Comparison of ENCODE assay signal across 15 cellular contexts in the genomic region with DNA sequence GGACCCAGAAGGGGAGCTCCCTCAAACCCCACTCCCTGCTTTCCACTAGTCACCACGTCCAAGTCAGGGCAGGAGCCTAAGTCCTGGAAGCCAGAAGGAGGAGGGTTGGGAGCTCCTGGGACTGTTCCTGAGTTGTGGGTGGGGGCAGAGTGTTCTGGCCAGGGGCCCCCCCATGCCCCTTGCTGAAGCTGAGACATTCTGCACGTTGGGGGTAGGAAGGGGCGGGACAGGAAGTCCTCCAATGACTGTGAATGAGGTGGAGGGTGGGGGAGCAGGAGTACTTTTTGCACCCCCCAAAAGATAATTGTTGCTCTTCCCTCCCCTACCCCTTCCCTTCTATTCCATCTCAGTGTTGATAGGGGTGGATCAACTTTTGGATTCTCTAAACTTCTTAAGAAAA. TPM values are rescaled to one million over a fixed set of nuclear protein-coding genes. Genes with fewer than 3 reads are reported as not detected.
DNase-seq lines count a peak whose midpoint lies in the region; ATAC-seq and TF ChIP-seq lines count a peak whose summit lies in the region.
"Had no signal": no experiment of that assay in that cellular context is flagged by ENCODE, and none has a peak within 500 bp of the region (broad histone marks: within the 10 kb centered on the region; RNA-seq: fewer than 3 reads in every experiment).

No MANE protein-coding gene starts in this region.

- H3K9me3 ChIP-seq in BLaER1 treated with 17β-estradiol and CSF1 and Interleukin-3, amounts not matched to agents 10 nM and 100 nM (replicated peaks in 1 of 11) = no peaks in the 10 kb centered on the region
- H3K9me3 ChIP-seq in HEK293 (ENCODE audit: control insufficient read depth, insufficient read depth, low read depth, low read length) = no peaks in the 10 kb centered on the region
- H3K9me3 ChIP-seq: tibial artery had no signal

- peaks cover 37 to 42% (median 39%) of the 10 kb centered on the region in 11 experiments for H3K27me3 ChIP-seq in BLaER1 treated with 17β-estradiol and CSF1 and Interleukin-3, amounts not matched to agents 10 nM and 100 nM

- H3K4me3 Mint-ChIP-seq in activated T-helper 2 cell treated with anti-CD3 and anti-CD28 coated beads, Interferon-gamma antibody, Interleukin-2, Interleukin-4, amounts not matched to agents 10 μg/mL and 5 μg/mL and 100 μg/mL, durations not matched to agents 14 hours and 24 hours and 36 hours (ENCODE audit: low read depth) = peak overlapping the region; percentile 54
- H3K4me3 Mint-ChIP-seq in natural killer cell treated with Interleukin-12 subunit alpha and Interleukin-12 subunit beta and Interleukin-15 and Interleukin-18, amount 100 ng/mL, for 72 hours = peak overlapping the region; percentile 17
- H3K4me3 Mint-ChIP-seq in chondrocyte (ENCODE audit: unreplicated experiment) = no peak overlapping the region

- no peaks in the 10 kb centered on the region for H3K36me3 Mint-ChIP-seq in activated T-helper 2 cell treated with anti-CD3 and anti-CD28 coated beads, Interferon-gamma antibody, Interleukin-2, Interleukin-4, amounts not matched to agents 10 μg/mL and 5 μg/mL and 100 μg/mL, durations not matched to agents 14 hours and 24 hours and 36 hours (ENCODE audit: low read depth)
- H3K36me3 Mint-ChIP-seq in natural killer cell treated with Interleukin-12 subunit alpha and Interleukin-12 subunit beta and Interleukin-15 and Interleukin-18, amount 100 ng/mL, for 72 hours = no peaks in the 10 kb centered on the region
- no peaks in the 10 kb centered on the region for H3K36me3 Mint-ChIP-seq in chondrocyte (ENCODE audit: low read depth)

- intact Hi-C loops in activated T-helper 2 cell treated with anti-CD3 and anti-CD28 coated beads, Interferon-gamma antibody, Interleukin-2, Interleukin-4, amounts not matched to agents 10 μg/mL and 5 μg/mL and 100 μg/mL, durations not matched to agents 14 hours and 24 hours and 36 hours (cut with micrococcal nuclease) = no loop called here

- CTCF ChIA-PET in HEK293 (lab: Yijun Ruan, JAX) = interaction anchor here (0.5 to 1.7 kb wide), 5 partner anchors 11 to 44 kb away, joined by 3 to 8 read pairs (median 3); no protein-coding TSS in a partner anchor

- peak overlapping the region; percentile 12 for H3K27ac Mint-ChIP-seq in activated T-helper 2 cell treated with anti-CD3 and anti-CD28 coated beads, Interferon-gamma antibody, Interleukin-2, Interleukin-4, amounts not matched to agents 10 μg/mL and 5 μg/mL and 100 μg/mL, durations not matched to agents 14 hours and 24 hours and 36 hours
- H3K27ac Mint-ChIP-seq in natural killer cell treated with Interleukin-12 subunit alpha and Interleukin-12 subunit beta and Interleukin-15 and Interleukin-18, amount 100 ng/mL, for 72 hours = no peak overlapping the region
- H3K27ac Mint-ChIP-seq in chondrocyte (ENCODE audit: unreplicated experiment) = no peak overlapping the region

- H3K4me3 ChIP-seq in BLaER1 treated with 17β-estradiol and CSF1 and Interleukin-3, amounts not matched to agents 10 nM and 100 nM = peak overlapping the region in 2 of 10 experiments; percentile 43 to 54; a peak in 1 of 20 replicates
- H3K4me3 ChIP-seq in HEK293 (ENCODE audit: low read depth, low read length) = no peak overlapping the region
- H3K4me3 ChIP-seq: GM12878 had no signal

- peak overlapping the region in 1 of 11 experiments; percentile 38; a peak in 1 of 22 replicates for H3K9ac ChIP-seq in BLaER1 treated with 17β-estradiol and CSF1 and Interleukin-3, amounts not matched to agents 10 nM and 100 nM

- peaks cover 13 to 28% (median 20%) of the 10 kb centered on the region in 10 experiments; a peak in 19 of 20 replicates for H3K4me1 ChIP-seq in BLaER1 treated with 17β-estradiol and CSF1 and Interleukin-3, amounts not matched to agents 10 nM and 100 nM
- H3K4me1 ChIP-seq in HEK293 (ENCODE audit: control insufficient read depth, insufficient read depth, low read length) = no peaks in the 10 kb centered on the region

- TF ChIP-seq CTCF in HEK293 (tag by site-specific recombination; IDR thresholded peaks at IDR 0.05) = no peak
- TF ChIP-seq CTCF in GM20000 (IDR thresholded peaks at IDR 0.05; ENCODE audit: extremely low read depth, missing control alignments) = no peak
- no peak for TF ChIP-seq CTCF in chondrocyte (IDR thresholded peaks at IDR 0.05)

- POLR2A ChIA-PET in HEK293 (lab: Yijun Ruan, JAX) = no interaction called here

- no peak overlapping the region for H3K27ac ChIP-seq in BLaER1 treated with 17β-estradiol and CSF1 and Interleukin-3, amounts not matched to agents 10 nM and 100 nM
- H3K27ac ChIP-seq in HEK293 (ENCODE audit: extremely low read depth, low read depth, low read length) = no peak overlapping the region
- H3K27ac ChIP-seq: tibial artery had no signal

- H3K27me3 Mint-ChIP-seq in activated T-helper 2 cell treated with anti-CD3 and anti-CD28 coated beads, Interferon-gamma antibody, Interleukin-2, Interleukin-4, amounts not matched to agents 10 μg/mL and 5 μg/mL and 100 μg/mL, durations not matched to agents 14 hours and 24 hours and 36 hours (ENCODE audit: low read depth) = peaks cover 30% of the 10 kb centered on the region
- peaks cover 8 to 12% of the 10 kb centered on the region in 2 donors for H3K27me3 Mint-ChIP-seq in natural killer cell treated with Interleukin-12 subunit alpha and Interleukin-12 subunit beta and Interleukin-15 and Interleukin-18, amount 100 ng/mL, for 72 hours
- H3K27me3 Mint-ChIP-seq in chondrocyte (ENCODE audit: low read depth) = peaks cover 26% of the 10 kb centered on the region

- H3K4me1 Mint-ChIP-seq in activated T-helper 2 cell treated with anti-CD3 and anti-CD28 coated beads, Interferon-gamma antibody, Interleukin-2, Interleukin-4, amounts not matched to agents 10 μg/mL and 5 μg/mL and 100 μg/mL, durations not matched to agents 14 hours and 24 hours and 36 hours (ENCODE audit: low read depth) = peaks cover 2% of the 10 kb centered on the region
- H3K4me1 Mint-ChIP-seq in natural killer cell treated with Interleukin-12 subunit alpha and Interleukin-12 subunit beta and Interleukin-15 and Interleukin-18, amount 100 ng/mL, for 72 hours (ENCODE audit: low read depth in 2 of 2) = no peaks in the 10 kb centered on the region
- no peaks in the 10 kb centered on the region for H3K4me1 Mint-ChIP-seq in chondrocyte (ENCODE audit: low read depth)

- H3K4me2 ChIP-seq in BLaER1 treated with 17β-estradiol and CSF1 and Interleukin-3, amounts not matched to agents 10 nM and 100 nM = peak overlapping the region; percentile 56 to 78 (median 74); a peak in 18 of 22 replicates

- H3K9me3 Mint-ChIP-seq in activated T-helper 2 cell treated with anti-CD3 and anti-CD28 coated beads, Interferon-gamma antibody, Interleukin-2, Interleukin-4, amounts not matched to agents 10 μg/mL and 5 μg/mL and 100 μg/mL, durations not matched to agents 14 hours and 24 hours and 36 hours = no peaks in the 10 kb centered on the region
- H3K9me3 Mint-ChIP-seq in natural killer cell treated with Interleukin-12 subunit alpha and Interleukin-12 subunit beta and Interleukin-15 and Interleukin-18, amount 100 ng/mL, for 72 hours = no peaks in the 10 kb centered on the region
- no peaks in the 10 kb centered on the region for H3K9me3 Mint-ChIP-seq in chondrocyte (ENCODE audit: low read depth)

- DNase-seq in activated T-helper 2 cell treated with anti-CD3 and anti-CD28 coated beads, Interferon-gamma antibody, Interleukin-2, Interleukin-4, amounts not matched to agents 10 μg/mL and 5 μg/mL and 100 μg/mL, durations not matched to agents 14 hours and 24 hours and 36 hours (ENCODE audit: low spot score) = no peak
- no peak for DNase-seq in natural killer cell treated with Interleukin-12 subunit alpha and Interleukin-12 subunit beta and Interleukin-15 and Interleukin-18, amount 100 ng/mL, for 72 hours (ENCODE audit: low spot score)
- DNase-seq in GM20000 (ENCODE audit: low spot score) (no peak), chondrocyte (ENCODE audit: low spot score) (no peak)
- DNase-seq in stimulated activated naive CD4-positive, alpha-beta T cell (lab: John Stamatoyannopoulos, UW) = no peak
- DNase-seq: cerebellar nuclear complex, NCI-H1105 treated with DMSO at 0.1 percent for 48 hours, NCI-H748 treated with DMSO at 0.1 percent for 48 hours, posterior cingulate gyrus, tibial artery had no signal

- H3K36me3 ChIP-seq in BLaER1 treated with 17β-estradiol and CSF1 and Interleukin-3, amounts not matched to agents 10 nM and 100 nM = no peaks in the 10 kb centered on the region
- no peaks in the 10 kb centered on the region for H3K36me3 ChIP-seq in HEK293 (ENCODE audit: control insufficient read depth in 2 of 2, insufficient read depth in 1 of 2, low read length in 2 of 2)
- H3K36me3 ChIP-seq: tibial artery had no signal

- peaks cover 0 to 9% (median 0%) of the 10 kb centered on the region in 11 experiments; a peak in 4 of 22 replicates for H4K20me1 ChIP-seq in BLaER1 treated with 17β-estradiol and CSF1 and Interleukin-3, amounts not matched to agents 10 nM and 100 nM

- no peak for ATAC-seq in natural killer cell treated with Interleukin-12 subunit alpha and Interleukin-12 subunit beta and Interleukin-15 and Interleukin-18, amount 100 ng/mL, for 72 hours
- ATAC-seq in GM18907 (IDR thresholded peaks at IDR 0.05; ENCODE audit: unreplicated experiment) = no peak

RNA-seq across cellular contexts. Expression of a gene that starts 21.4 kb away (rescaled TPM):
- 0.05 and 0.21 TPM in 2 replicates for total RNA-seq in activated T-helper 2 cell treated with anti-CD3 and anti-CD28 coated beads, Interferon-gamma antibody, Interleukin-2, Interleukin-4, amounts not matched to agents 10 μg/mL and 5 μg/mL and 100 μg/mL, durations not matched to agents 14 hours and 24 hours and 36 hours
- total RNA-seq in natural killer cell treated with Interleukin-12 subunit alpha and Interleukin-12 subunit beta and Interleukin-15 and Interleukin-18, amount 100 ng/mL, for 72 hours = not detected
- total RNA-seq in chondrocyte = 0.24 to 0.77 TPM (median 0.62 TPM) in 3 replicates

RNA-seq across cellular contexts. Expression of a gene that starts 26.5 kb away (rescaled TPM):
- total RNA-seq in activated T-helper 2 cell treated with anti-CD3 and anti-CD28 coated beads, Interferon-gamma antibody, Interleukin-2, Interleukin-4, amounts not matched to agents 10 μg/mL and 5 μg/mL and 100 μg/mL, durations not matched to agents 14 hours and 24 hours and 36 hours = 0.16 and 0.28 TPM in 2 replicates
- total RNA-seq in natural killer cell treated with Interleukin-12 subunit alpha and Interleukin-12 subunit beta and Interleukin-15 and Interleukin-18, amount 100 ng/mL, for 72 hours = not detected
- 0.07 to 0.18 TPM in 2 of 3 replicates, not detected in the other for total RNA-seq in chondrocyte
- total RNA-seq: GM12878 had no signal

RNA-seq across cellular contexts. Expression of a gene that starts 40.7 kb away (rescaled TPM):
- total RNA-seq in activated T-helper 2 cell treated with anti-CD3 and anti-CD28 coated beads, Interferon-gamma antibody, Interleukin-2, Interleukin-4, amounts not matched to agents 10 μg/mL and 5 μg/mL and 100 μg/mL, durations not matched to agents 14 hours and 24 hours and 36 hours = 15.3 and 20.3 TPM in 2 replicates
- 1 to 10 TPM; 7.0 to 7.6 TPM for total RNA-seq in natural killer cell treated with Interleukin-12 subunit alpha and Interleukin-12 subunit beta and Interleukin-15 and Interleukin-18, amount 100 ng/mL, for 72 hours
- total RNA-seq in chondrocyte = 0.53 to 0.64 TPM (median 0.55 TPM) in 3 replicates

RNA-seq across cellular contexts. Expression of a gene that starts 49.4 kb away (rescaled TPM):
- 59.6 and 60.0 TPM in 2 replicates for total RNA-seq in activated T-helper 2 cell treated with anti-CD3 and anti-CD28 coated beads, Interferon-gamma antibody, Interleukin-2, Interleukin-4, amounts not matched to agents 10 μg/mL and 5 μg/mL and 100 μg/mL, durations not matched to agents 14 hours and 24 hours and 36 hours
- 10 to 100 TPM; 16.5 to 56.5 TPM for total RNA-seq in natural killer cell treated with Interleukin-12 subunit alpha and Interleukin-12 subunit beta and Interleukin-15 and Interleukin-18, amount 100 ng/mL, for 72 hours
- total RNA-seq in chondrocyte = 21.7 to 38.0 TPM (median 22.3 TPM) in 3 replicates

RNA-seq across cellular contexts. Expression of a gene that starts 50.8 kb away (rescaled TPM):
- not detected in 2 replicates for total RNA-seq in activated T-helper 2 cell treated with anti-CD3 and anti-CD28 coated beads, Interferon-gamma antibody, Interleukin-2, Interleukin-4, amounts not matched to agents 10 μg/mL and 5 μg/mL and 100 μg/mL, durations not matched to agents 14 hours and 24 hours and 36 hours
- not detected for total RNA-seq in natural killer cell treated with Interleukin-12 subunit alpha and Interleukin-12 subunit beta and Interleukin-15 and Interleukin-18, amount 100 ng/mL, for 72 hours
- not detected in 3 replicates for total RNA-seq in chondrocyte
- total RNA-seq: GM12878, SK-MEL-5 had no signal
